In genomic region chr1:115409853-115410150, GRCh38 we compare ENCODE assay signal across 14 cellular contexts.
A peak's percentile ranks its signal among the peaks of the same experiment; 100 is the strongest.
DNase-seq lines count a peak whose midpoint lies in the region; ATAC-seq and TF ChIP-seq lines count a peak whose summit lies in the region.
"Had no signal": no experiment of that assay in that cellular context is flagged by ENCODE, and none has a peak within 500 bp of the region (broad histone marks: within the 10 kb centered on the region; RNA-seq: fewer than 3 reads in every experiment).

No MANE protein-coding gene starts in this region.

- H3K27ac ChIP-seq in SK-N-MC, result peak overlapping the region; percentile 90
- H3K27ac ChIP-seq: A549 had no signal

- H3K36me3 Mint-ChIP-seq in osteocyte (ENCODE audit: unreplicated experiment), result no peaks in the 10 kb centered on the region
- H3K36me3 Mint-ChIP-seq in activated naive CD8-positive, alpha-beta T cell treated with anti-CD3 and anti-CD28 coated beads, Interleukin-2, amount 50 U/mL, for 24 hours (ENCODE audit: low read depth), result peaks cover 1% of the 10 kb centered on the region
- H3K36me3 Mint-ChIP-seq: CD8-positive, alpha-beta T cell had no signal

- TF ChIP-seq CTCF in osteocyte (IDR thresholded peaks at IDR 0.05), result no peak

- peak; percentile 38 to 57 for ATAC-seq in left cardiac atrium
- ATAC-seq in activated naive CD8-positive, alpha-beta T cell treated with anti-CD3 and anti-CD28 coated beads, Interleukin-2, amount 50 U/mL, for 24 hours, result no peak
- ATAC-seq in GM18519 (IDR thresholded peaks at IDR 0.05; ENCODE audit: low FRiP score, unreplicated experiment), result no peak
- ATAC-seq: A549; CD8-positive, alpha-beta T cell; HCT116 had no signal

- H3K4me3 Mint-ChIP-seq in osteocyte (ENCODE audit: unreplicated experiment), result no peak overlapping the region
- H3K4me3 Mint-ChIP-seq in activated naive CD8-positive, alpha-beta T cell treated with anti-CD3 and anti-CD28 coated beads, Interleukin-2, amount 50 U/mL, for 24 hours, result no peak overlapping the region
- H3K4me3 Mint-ChIP-seq: CD8-positive, alpha-beta T cell had no signal

- no peaks in the 10 kb centered on the region for H3K9me3 ChIP-seq in SK-N-MC (ENCODE audit: low read depth, low read length)
- H3K9me3 ChIP-seq: A549 had no signal

- no peak overlapping the region for H3K9ac ChIP-seq in SK-N-MC (ENCODE audit: insufficient read length)

- peaks cover 12% of the 10 kb centered on the region for H3K9me3 Mint-ChIP-seq in osteocyte (ENCODE audit: unreplicated experiment)
- H3K9me3 Mint-ChIP-seq in activated naive CD8-positive, alpha-beta T cell treated with anti-CD3 and anti-CD28 coated beads, Interleukin-2, amount 50 U/mL, for 24 hours, result peaks cover 5% of the 10 kb centered on the region
- H3K9me3 Mint-ChIP-seq: CD8-positive, alpha-beta T cell had no signal

- H3K27ac Mint-ChIP-seq in osteocyte (ENCODE audit: unreplicated experiment), result peak overlapping the region; percentile 81
- no peak overlapping the region for H3K27ac Mint-ChIP-seq in activated naive CD8-positive, alpha-beta T cell treated with anti-CD3 and anti-CD28 coated beads, Interleukin-2, amount 50 U/mL, for 24 hours
- H3K27ac Mint-ChIP-seq: CD8-positive, alpha-beta T cell had no signal

- peaks cover 29% of the 10 kb centered on the region for H3K4me1 Mint-ChIP-seq in osteocyte (ENCODE audit: unreplicated experiment)
- H3K4me1 Mint-ChIP-seq in activated naive CD8-positive, alpha-beta T cell treated with anti-CD3 and anti-CD28 coated beads, Interleukin-2, amount 50 U/mL, for 24 hours, result peaks cover 12% of the 10 kb centered on the region

- peak overlapping the region; percentile 24; the same call in 1 of the 2 replicates for H3K4me3 ChIP-seq in SK-N-MC
- H3K4me3 ChIP-seq: A549 had no signal

- no peaks in the 10 kb centered on the region for H3K27me3 Mint-ChIP-seq in osteocyte (ENCODE audit: unreplicated experiment)
- H3K27me3 Mint-ChIP-seq in activated naive CD8-positive, alpha-beta T cell treated with anti-CD3 and anti-CD28 coated beads, Interleukin-2, amount 50 U/mL, for 24 hours, result peaks cover 12% of the 10 kb centered on the region

- intact Hi-C loops in left cardiac atrium (cut with DNase I), result no loop called here

- DNase-seq in AG08395 (ENCODE audit: low spot score) (peak; percentile 20), SK-N-MC (ENCODE audit: low read depth, low spot score) (no peak), left cardiac atrium (no peak), osteocyte (ENCODE audit: extremely low spot score, unreplicated experiment) (no peak)
- no peak for DNase-seq in activated CD4-positive, alpha-beta T cell treated with anti-CD3 and anti-CD28 coated beads for 48 hours
- no peak for DNase-seq in activated naive CD8-positive, alpha-beta T cell treated with anti-CD3 and anti-CD28 coated beads, Interleukin-2, amount 50 U/mL, for 24 hours
- DNase-seq: AML-193; CD8-positive, alpha-beta T cell; NCI-H1417; NCI-H187 treated with DMSO at 0.1 percent for 48 hours; NCI-H510A treated with DMSO at 0.1 percent for 48 hours had no signal

- no peaks in the 10 kb centered on the region for H3K36me3 ChIP-seq in SK-N-MC (ENCODE audit: insufficient read depth, low read length)

Comparison
In these comparisons a context has a peak if more than half of its experiments do, and no peak if none do; other contexts are left out.
1. ATAC-seq: peak in left cardiac atrium (2 of 2); none in activated naive CD8-positive, alpha-beta T cell treated with anti-CD3 and anti-CD28 coated beads, Interleukin-2, amount 50 U/mL, for 24 hours (single experiment) and GM18519 (single experiment).